In genomic region chr9:122930933-122931850, GRCh38 we compare ENCODE assay signal across 8 cellular contexts. TPM values are rescaled to one million over a fixed set of nuclear protein-coding genes. Genes with fewer than 3 reads are reported as not detected.
DNase-seq lines count a peak whose midpoint lies in the region; ATAC-seq and TF ChIP-seq lines count a peak whose summit lies in the region.

ZBTB26 (minus strand) TSS chr9:122931512; CDS start chr9:122919934, 11,578 bp downstream.

- intact Hi-C loops in cardiac septum (cut with DNase I), result loop anchor here (2.0 kb wide), 1 partner anchor 18 kb away; the partner anchor contains the start of gene ZBTB6

- TF ChIP-seq CTCF in GM12864 (IDR thresholded peaks at IDR 0.05; ENCODE audit: low read depth, low read length, missing control alignments) (no peak), type B pancreatic cell (conservative IDR thresholded peaks at IDR 0.05) (no peak)

- peaks cover 5% of the 10 kb centered on the region for H3K36me3 Mint-ChIP-seq in activated naive CD8-positive, alpha-beta T cell treated with anti-CD3 and anti-CD28 coated beads, Interleukin-2, amount 10 ng/mL, durations not matched to agents 7 days and 5 days
- H3K36me3 Mint-ChIP-seq in type B pancreatic cell, result peaks cover 5% of the 10 kb centered on the region

- DNase-seq in GM12864 (ENCODE audit: low read depth) (peak; percentile 77), NCI-H1105 treated with DMSO at 0.1 percent for 48 hours (lab: John Stamatoyannopoulos, UW) (peak; percentile 90), SKM-1 treated with dmso at 0.1 percent for 144 hours (lab: John Stamatoyannopoulos, UW; ENCODE audit: unreplicated experiment) (peak; percentile 88), cardiac septum (ENCODE audit: low spot score) (peak; percentile 98), pons (ENCODE audit: low spot score) (peak; percentile 97), type B pancreatic cell (ENCODE audit: extremely low spot score, unreplicated experiment) (peak; percentile 89)
- peak; percentile 85 for DNase-seq in activated naive CD8-positive, alpha-beta T cell treated with anti-CD3 and anti-CD28 coated beads, Interleukin-2, amount 10 ng/mL, durations not matched to agents 7 days and 5 days

- H3K4me1 Mint-ChIP-seq in activated naive CD8-positive, alpha-beta T cell treated with anti-CD3 and anti-CD28 coated beads, Interleukin-2, amount 10 ng/mL, durations not matched to agents 7 days and 5 days, result peaks cover 13% of the 10 kb centered on the region
- H3K4me1 Mint-ChIP-seq in type B pancreatic cell (ENCODE audit: unreplicated experiment), result peaks cover 10% of the 10 kb centered on the region

- POLR2A ChIA-PET in activated naive CD8-positive, alpha-beta T cell treated with anti-CD3 and anti-CD28 coated beads, Interleukin-2, amount 10 ng/mL, durations not matched to agents 7 days and 5 days (lab: Charles Lee), result interaction anchor here (0.6 to 4.2 kb wide), 9 partner anchors 10 to 684 kb away, joined by 3 to 55 read pairs (median 4); partner anchors contain the start of genes PDCL, RABGAP1, RC3H2 and ZBTB6

- no peaks in the 10 kb centered on the region for H3K27me3 Mint-ChIP-seq in activated naive CD8-positive, alpha-beta T cell treated with anti-CD3 and anti-CD28 coated beads, Interleukin-2, amount 10 ng/mL, durations not matched to agents 7 days and 5 days
- H3K27me3 Mint-ChIP-seq in type B pancreatic cell, result no peaks in the 10 kb centered on the region

- no peaks in the 10 kb centered on the region for H3K9me3 Mint-ChIP-seq in activated naive CD8-positive, alpha-beta T cell treated with anti-CD3 and anti-CD28 coated beads, Interleukin-2, amount 10 ng/mL, durations not matched to agents 7 days and 5 days
- H3K9me3 Mint-ChIP-seq in type B pancreatic cell, result no peaks in the 10 kb centered on the region

- H3K27ac Mint-ChIP-seq in activated naive CD8-positive, alpha-beta T cell treated with anti-CD3 and anti-CD28 coated beads, Interleukin-2, amount 10 ng/mL, durations not matched to agents 7 days and 5 days, result peak within 1 kb of the TSS; percentile 85
- peak within 1 kb of the TSS; percentile 88 for H3K27ac Mint-ChIP-seq in type B pancreatic cell

- peak within 1 kb of the TSS; percentile 76 for H3K4me3 ChIP-seq in GM12864 (ENCODE audit: low read depth, low read length)

- no peak within 1 kb of the TSS for H3K4me3 Mint-ChIP-seq in activated naive CD8-positive, alpha-beta T cell treated with anti-CD3 and anti-CD28 coated beads, Interleukin-2, amount 10 ng/mL, durations not matched to agents 7 days and 5 days
- no peak within 1 kb of the TSS for H3K4me3 Mint-ChIP-seq in type B pancreatic cell

- peak; percentile 98 for ATAC-seq in HG02678 (IDR thresholded peaks at IDR 0.05; ENCODE audit: unreplicated experiment)
- ATAC-seq in activated naive CD8-positive, alpha-beta T cell treated with anti-CD3 and anti-CD28 coated beads, Interleukin-2, amount 10 ng/mL, durations not matched to agents 7 days and 5 days (ENCODE audit: low read depth), result peak; percentile 98

RNA-seq across cellular contexts. Expression of gene ZBTB26, which starts in this region (rescaled TPM):
- total RNA-seq in activated naive CD8-positive, alpha-beta T cell treated with anti-CD3 and anti-CD28 coated beads, Interleukin-2, amount 10 ng/mL, durations not matched to agents 7 days and 5 days, result 10 to 100 TPM in 1 of 2 experiments, 1 to 10 TPM in 1; 8.3 to 11.2 TPM
- 4.1 TPM for total RNA-seq in cardiac septum
- 7.0 and 11.3 TPM in 2 replicates for total RNA-seq in type B pancreatic cell (ENCODE audit: low replicate concordance)

Comparison
In these comparisons a context has a peak if more than half of its experiments do, and no peak if none do; other contexts are left out.
1. Peak in every context shown above with its lines: DNase-seq, ATAC-seq and H3K4me3 ChIP-seq.